Comparison of ENCODE assay signal across 18 cellular contexts in the genomic region with DNA sequence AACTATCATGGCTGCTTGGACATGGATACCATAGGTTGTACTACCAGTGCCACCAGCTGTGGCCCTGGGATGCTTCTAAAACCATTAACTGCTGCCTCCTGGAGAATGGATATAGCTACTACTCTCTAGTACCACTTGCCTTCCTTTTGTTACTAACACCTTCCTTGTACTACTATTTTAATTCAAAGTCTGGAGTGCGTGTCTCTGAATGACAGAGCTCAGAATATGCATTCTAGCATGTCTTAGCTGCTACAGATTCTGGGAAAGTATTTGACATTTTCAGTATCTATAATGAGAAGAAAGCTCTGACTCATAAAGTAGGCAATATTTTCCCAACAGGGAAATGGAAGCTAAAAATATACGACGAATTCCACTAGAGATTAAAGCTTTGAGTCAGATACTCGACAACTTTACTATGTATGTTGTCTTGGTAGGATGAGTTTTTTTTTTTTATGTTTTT.
DNase-seq lines count a peak whose midpoint lies in the region; ATAC-seq, FAIRE-seq and TF ChIP-seq lines count a peak whose summit lies in the region.
"Had no signal": no experiment of that assay in that cellular context is flagged by ENCODE, and none has a peak within 500 bp of the region (broad histone marks: within the 10 kb centered on the region; RNA-seq: fewer than 3 reads in every experiment).

No MANE protein-coding gene starts in this region.

- CTCF ChIA-PET in activated naive CD4-positive, alpha-beta T cell treated with anti-CD3 and anti-CD28 coated beads for 36 hours (lab: Charles Lee) = interaction anchor here (0.6 to 1.8 kb wide), 10 partner anchors 13 to 1513 kb away, joined by 3 to 6 read pairs (median 3); no protein-coding TSS in a partner anchor
- CTCF ChIA-PET in H1 (lab: Charles Lee; ENCODE audit: partially characterized antibody) = interaction anchor here (0.7 to 1.9 kb wide), 8 partner anchors 13 to 1465 kb away, joined by 3 to 11 read pairs (median 3); no protein-coding TSS in a partner anchor

- peaks cover 2% of the 10 kb centered on the region for H3K27me3 Mint-ChIP-seq in activated naive CD4-positive, alpha-beta T cell treated with anti-CD3 and anti-CD28 coated beads for 36 hours (ENCODE audit: low read depth)

- TF ChIP-seq POLR2A in H1 (IDR thresholded peaks at IDR 0.05; ENCODE audit: control extremely low read depth in 1 of 2, low read depth in 2 of 2, low read length in 2 of 2) = no peak

- H3K4me1 Mint-ChIP-seq in activated naive CD4-positive, alpha-beta T cell treated with anti-CD3 and anti-CD28 coated beads for 36 hours (ENCODE audit: low read depth) = peaks cover 75% of the 10 kb centered on the region
- H3K4me1 Mint-ChIP-seq: B cell; central memory CD8-positive, alpha-beta T cell; mesothelial cell of epicardium had no signal

- POLR2A ChIA-PET in H1 (lab: Charles Lee; ENCODE audit: partially characterized antibody) = no interaction called here

- TF ChIP-seq RAD21 in H1 (IDR thresholded peaks at IDR 0.05 in 1 of 2, conservative IDR thresholded peaks at IDR 0.05 in 1 of 2; ENCODE audit: low read depth in 2 of 2, low read length in 2 of 2) = peak; percentile 31 to 46; a peak in 3 of 4 replicates

- no peak overlapping the region for H2BK12ac ChIP-seq in H1 (ENCODE audit: low read depth, low read length)

- H3K4ac ChIP-seq in H1 (replicated peaks; ENCODE audit: insufficient read length, low read depth, low read length) = no peak overlapping the region

- no peak overlapping the region for H3K14ac ChIP-seq in H1 (ENCODE audit: insufficient read length)

- no peak overlapping the region for H2BK20ac ChIP-seq in H1 (ENCODE audit: low read length)

- no peak overlapping the region for H3K4me2 ChIP-seq in H1 (ENCODE audit: insufficient read depth in 1 of 2, low read depth in 2 of 2, low read length in 2 of 2)

- intact Hi-C loops in activated naive CD4-positive, alpha-beta T cell treated with anti-CD3 and anti-CD28 coated beads for 36 hours (cut with micrococcal nuclease) = loop anchor here (1.0 to 10.0 kb wide), 6 partner anchors 25 to 327 kb away; partner anchors contain the start of genes DOK5 and PFDN4
- intact Hi-C loops in tibial artery (cut with DNase I; ENCODE audit: low total_unique reads) = no loop called here

- H2BK120ac ChIP-seq in H1 (replicated peaks; ENCODE audit: low read depth, low read length) = no peak overlapping the region

- ATAC-seq in SK-N-SH treated with all-trans-retinoic acid at 6 μM for 48 hours = peak; percentile 72
- ATAC-seq: pancreas had no signal

- peak overlapping the region; percentile 83 for H3K27ac Mint-ChIP-seq in activated naive CD4-positive, alpha-beta T cell treated with anti-CD3 and anti-CD28 coated beads for 36 hours
- H3K27ac Mint-ChIP-seq: B cell, mesothelial cell of epicardium had no signal

- H3K4me3 Mint-ChIP-seq in activated naive CD4-positive, alpha-beta T cell treated with anti-CD3 and anti-CD28 coated beads for 36 hours = no peak overlapping the region
- H3K4me3 Mint-ChIP-seq: B cell; central memory CD8-positive, alpha-beta T cell; mesothelial cell of epicardium had no signal

- H3K9me3 Mint-ChIP-seq in activated naive CD4-positive, alpha-beta T cell treated with anti-CD3 and anti-CD28 coated beads for 36 hours = no peaks in the 10 kb centered on the region
- H3K9me3 Mint-ChIP-seq: central memory CD8-positive, alpha-beta T cell; mesothelial cell of epicardium had no signal

- H4K8ac ChIP-seq in H1 (ENCODE audit: extremely low read depth, insufficient read depth, low read length) = no peak overlapping the region

- DNase-seq in activated naive CD4-positive, alpha-beta T cell treated with anti-CD3 and anti-CD28 coated beads for 36 hours = peak; percentile 37
- no peak for DNase-seq in activated naive CD4-positive, alpha-beta T cell (lab: John Stamatoyannopoulos, UW)
- DNase-seq in H1 (ENCODE audit: low read depth in 1 of 2, low spot score in 2 of 2) (no peak), stromal cell of bone marrow (ENCODE audit: low read depth) (peak; percentile 18), tibial artery (no peak), NCI-H2196 treated with DMSO at 0.1 percent for 48 hours (lab: John Stamatoyannopoulos, UW; ENCODE audit: unreplicated experiment) (no peak)
- DNase-seq in activated CD8-positive, alpha-beta memory T cell treated with anti-CD3 and anti-CD28 coated beads for 24 hours = no peak
- DNase-seq: activated gamma-delta T cell treated with Interleukin-2 at 50 U/mL for 16 hours, head of caudate nucleus, KBM-7, NCI-H446, OCI-M1, pancreas had no signal

- H3K27me3 ChIP-seq in H1 (replicated peaks in 1 of 4; ENCODE audit: control insufficient read depth in 3 of 4, extremely low read depth in 1 of 4, insufficient read depth in 3 of 4, low read length in 3 of 4) = no peaks in the 10 kb centered on the region
- H3K27me3 ChIP-seq in tibial artery = no peaks in the 10 kb centered on the region
- H3K27me3 ChIP-seq: pancreas had no signal

- no peak for FAIRE-seq in H1 (lab: Jason Lieb, UNC)
- FAIRE-seq: pancreas had no signal

- TF ChIP-seq EP300 in H1 (IDR thresholded peaks at IDR 0.05; ENCODE audit: borderline replicate concordance in 1 of 2, low read depth in 2 of 2, low read length in 2 of 2) = no peak

- no peak overlapping the region for H3K56ac ChIP-seq in H1 (replicated peaks; ENCODE audit: insufficient read length, low read depth, low read length)

- H3K4me1 ChIP-seq in H1 (replicated peaks in 1 of 4; ENCODE audit: control insufficient read depth in 3 of 4, insufficient read depth in 4 of 4, low read length in 3 of 4) = no peaks in the 10 kb centered on the region
- no peaks in the 10 kb centered on the region for H3K4me1 ChIP-seq in tibial artery
- H3K4me1 ChIP-seq: HAP-1, pancreas had no signal

- H3K23ac ChIP-seq in H1 (ENCODE audit: insufficient read length) = no peak overlapping the region

- no peak overlapping the region for H3K9ac ChIP-seq in H1 (replicated peaks in 1 of 4; ENCODE audit: extremely low read depth in 1 of 4, low read depth in 3 of 4, low read length in 3 of 4)

- H3K79me2 ChIP-seq in H1 (ENCODE audit: control insufficient read depth in 1 of 2, insufficient read depth in 2 of 2, low read length in 2 of 2) = no peaks in the 10 kb centered on the region

- no peaks in the 10 kb centered on the region for H3K36me3 ChIP-seq in H1 (ENCODE audit: control insufficient read depth in 2 of 4, insufficient read depth in 4 of 4, low read length in 3 of 4)
- H3K36me3 ChIP-seq in tibial artery = no peaks in the 10 kb centered on the region
- H3K36me3 ChIP-seq: HAP-1, pancreas had no signal

- TF ChIP-seq CTCF in H1 (IDR thresholded peaks at IDR 0.05; ENCODE audit: control extremely low read depth in 1 of 3, insufficient read depth in 1 of 3, low read depth in 1 of 3, low read length in 3 of 3) (peak in 2 of 3 experiments; percentile 9 to 22; a peak in 2 of 4 replicates), tibial artery (IDR thresholded peaks at IDR 0.05) (no peak)

- H3K36me3 Mint-ChIP-seq in activated naive CD4-positive, alpha-beta T cell treated with anti-CD3 and anti-CD28 coated beads for 36 hours (ENCODE audit: low read depth) = peaks cover 2% of the 10 kb centered on the region
- H3K36me3 Mint-ChIP-seq: mesothelial cell of epicardium had no signal

- H3K4me3 ChIP-seq in H1 (ENCODE audit: extremely low read depth in 1 of 4, insufficient read depth in 2 of 4, low read depth in 3 of 4, low read length in 4 of 4) = no peak overlapping the region
- no peak overlapping the region for H3K4me3 ChIP-seq in tibial artery
- H3K4me3 ChIP-seq: HAP-1, pancreas had no signal

- WGBS in H1 (ENCODE audit: extremely low coverage in 1 of 2, insufficient coverage in 1 of 2, insufficient read length in 1 of 2, insufficient replicate concordance in 2 of 2, low coverage in 1 of 2, low lambda C conversion rate in 2 of 2, missing lambda C conversion rate in 1 of 2), 2 experiments = 88% methylated on average over 4 of the region's 4 CpGs; no CpG with 5 or more reads in 1 of the 2 experiments

- no peak overlapping the region for H2AK5ac ChIP-seq in H1 (ENCODE audit: low read depth, low read length)

- H4K20me1 ChIP-seq in H1 (replicated peaks in 1 of 2; ENCODE audit: control insufficient read depth in 1 of 2, insufficient read depth in 2 of 2, low read length in 2 of 2) = no peaks in the 10 kb centered on the region

- no peak overlapping the region for H2BK5ac ChIP-seq in H1 (ENCODE audit: low read depth, low read length)

- H3K27ac ChIP-seq in H1 (ENCODE audit: low read depth, low read length) = no peak overlapping the region
- H3K27ac ChIP-seq in tibial artery = no peak overlapping the region
- H3K27ac ChIP-seq: pancreas had no signal

- no peaks in the 10 kb centered on the region for H3K79me1 ChIP-seq in H1 (ENCODE audit: low read depth, low read length)

- H4K5ac ChIP-seq in H1 (ENCODE audit: insufficient read length, low read depth, low read length) = no peak overlapping the region

- no peak overlapping the region for H3K18ac ChIP-seq in H1 (ENCODE audit: extremely low read depth, low read length)

- H3K9me3 ChIP-seq in H1 (ENCODE audit: insufficient read depth in 2 of 2, low read depth in 1 of 2, low read length in 1 of 2) (no peaks in the 10 kb centered on the region), tibial artery (no peaks in the 10 kb centered on the region)
- H3K9me3 ChIP-seq: HAP-1, pancreas had no signal

- 0 out of 2 replicates have a peak overlapping the region, but pooled peaks have one; percentile 37 for H2AFZ ChIP-seq in H1 (ENCODE audit: low read length)

- H2BK15ac ChIP-seq in H1 (ENCODE audit: low read length) = no peak overlapping the region

- H4K91ac ChIP-seq in H1 (replicated peaks; ENCODE audit: insufficient read length, low read length) = no peak overlapping the region

- H3K23me2 ChIP-seq in H1 (ENCODE audit: low read depth, low read length) = peaks cover 2% of the 10 kb centered on the region; the same call in 1 of the 2 replicates

TF ChIP-seq in SK-N-SH treated with all-trans-retinoic acid at 6 μM for 48 hours, 23 proteins besides CTCF, POLR2A, EP300 and RAD21 (continues in another document):
- TF ChIP-seq ZC3H10 (CRISPR knock-in tag; IDR thresholded peaks at IDR 0.05) = no peak
- no peak for TF ChIP-seq ISL1 (CRISPR knock-in tag; IDR thresholded peaks at IDR 0.05)
- no peak for TF ChIP-seq GLIS3 (CRISPR knock-in tag; IDR thresholded peaks at IDR 0.05)
- TF ChIP-seq ZNF565 (CRISPR knock-in tag; conservative IDR thresholded peaks at IDR 0.05; ENCODE audit: low read depth) = no peak

TF ChIP-seq in H1, 55 proteins besides CTCF, POLR2A, EP300 and RAD21 (continues in another document):
- TF ChIP-seq SP2 (IDR thresholded peaks at IDR 0.05; ENCODE audit: low read length) = no peak
- no peak for TF ChIP-seq CREB1 (IDR thresholded peaks at IDR 0.05)
- no peak for TF ChIP-seq RXRA (IDR thresholded peaks at IDR 0.05; ENCODE audit: insufficient read depth, low read depth, low read length)

Comparison
In these comparisons a context has a peak if more than half of its experiments do, and no peak if none do; other contexts are left out.
1. DNase-seq: peak in activated naive CD4-positive, alpha-beta T cell treated with anti-CD3 and anti-CD28 coated beads for 36 hours (single experiment) and stromal cell of bone marrow (single experiment); none in activated naive CD4-positive, alpha-beta T cell (0 of 4), H1 (0 of 2), tibial artery (0 of 2), activated CD8-positive, alpha-beta memory T cell treated with anti-CD3 and anti-CD28 coated beads for 24 hours (single experiment) and NCI-H2196 treated with DMSO at 0.1 percent for 48 hours (single experiment).
2. CTCF ChIP-seq: peak in H1 (2 of 3); none in tibial artery (0 of 2).